In genomic region chr20:34364013-34364382, GRCh38 we compare ENCODE assay signal across 8 cellular contexts. TPM values are rescaled to one million over a fixed set of nuclear protein-coding genes. Genes with fewer than 3 reads are reported as not detected.
DNase-seq lines count a peak whose midpoint lies in the region; ATAC-seq and TF ChIP-seq lines count a peak whose summit lies in the region.

No MANE protein-coding gene starts in this region.

- H3K4me1 ChIP-seq in esophagus (ENCODE audit: control insufficient read depth in 2 of 2, insufficient read depth in 2 of 2, low read length in 1 of 2) (peaks cover 0 to 2% of the 10 kb centered on the region in 2 donors), neuronal stem cell (ENCODE audit: control insufficient read depth in 2 of 2, insufficient read depth in 1 of 2, low read depth in 1 of 2, low read length in 2 of 2) (peaks cover 0 to 3% of the 10 kb centered on the region in 2 donors)

- peak overlapping the region; percentile 80 for H3K27ac Mint-ChIP-seq in T-helper 1 cell treated with Interleukin-12 subunit alpha and Interleukin-12 subunit beta and Interleukin-4 antibody, amounts not matched to agents 30 μg/mL and 1 μg/mL, for 36 hours

- no peak overlapping the region for H2BK12ac ChIP-seq in neuronal stem cell (ENCODE audit: low read length)

- ATAC-seq in HG02981 (IDR thresholded peaks at IDR 0.05; ENCODE audit: unreplicated experiment), result no peak

- no peaks in the 10 kb centered on the region for H3K9me3 ChIP-seq in esophagus (ENCODE audit: control insufficient read depth in 2 of 2, insufficient read depth in 1 of 2, low read depth in 1 of 2, low read length in 1 of 2)
- H3K9me3 ChIP-seq in neuronal stem cell (replicated peaks in 1 of 2; ENCODE audit: control insufficient read depth in 2 of 2, insufficient read depth in 1 of 2, low read depth in 1 of 2, low read length in 2 of 2), result peaks cover 0 to 3% of the 10 kb centered on the region in 2 donors

- peak overlapping the region; percentile 82 for H2BK5ac ChIP-seq in neuronal stem cell (ENCODE audit: low read length)

- no peak overlapping the region for H3K9ac ChIP-seq in neuronal stem cell (ENCODE audit: low read depth, low read length, poor library complexity)

- no peak overlapping the region for H3K18ac ChIP-seq in neuronal stem cell (ENCODE audit: low read length)

- H3K4me1 Mint-ChIP-seq in T-helper 1 cell treated with Interleukin-12 subunit alpha and Interleukin-12 subunit beta and Interleukin-4 antibody, amounts not matched to agents 30 μg/mL and 1 μg/mL, for 36 hours (ENCODE audit: low read depth), result peaks cover 39% of the 10 kb centered on the region

- no peak overlapping the region for H2BK120ac ChIP-seq in neuronal stem cell (ENCODE audit: low read depth, low read length)

- H2AFZ ChIP-seq in neuronal stem cell (ENCODE audit: low read length), result peak overlapping the region; percentile 95

- H3K23ac ChIP-seq in neuronal stem cell (ENCODE audit: low read depth, low read length, poor library complexity), result peak overlapping the region; percentile 48

- H3K4ac ChIP-seq in neuronal stem cell (ENCODE audit: low read length), result no peak overlapping the region

- DNase-seq in T-helper 1 cell (no peak), neuronal stem cell (ENCODE audit: low spot score) (no peak), NCI-H146 treated with DMSO at 0.1 percent for 48 hours (lab: John Stamatoyannopoulos, UW; ENCODE audit: unreplicated experiment) (no peak)
- no peak for DNase-seq in activated effector memory CD4-positive, alpha-beta T cell treated with anti-CD3 and anti-CD28 coated beads, Interleukin-2, amount 50 U/mL, for 16 hours

- H3K14ac ChIP-seq in neuronal stem cell (ENCODE audit: low read length), result no peak overlapping the region

- H3K36me3 ChIP-seq in esophagus (ENCODE audit: control insufficient read depth in 2 of 2, insufficient read depth in 2 of 2, low read length in 1 of 2), result no peaks in the 10 kb centered on the region
- peaks cover 0 to 37% of the 10 kb centered on the region in 2 donors for H3K36me3 ChIP-seq in neuronal stem cell (replicated peaks in 1 of 2; ENCODE audit: control insufficient read depth in 2 of 2, insufficient read depth in 2 of 2, low read length in 2 of 2)

- 6 to 8% methylated on average over 12 of the region's 12 CpGs for WGBS in esophagus, 2 donors
- WGBS in neuronal stem cell (ENCODE audit: extremely low coverage in 2 of 2, insufficient read length in 2 of 2, insufficient replicate concordance in 1 of 2), 2 donors, result no CpG with 5 or more reads among the region's 12 CpGs

- H4K91ac ChIP-seq in neuronal stem cell (ENCODE audit: low read depth, low read length, poor library complexity), result no peak overlapping the region

- no peak for TF ChIP-seq CTCF in VCaP (conservative IDR thresholded peaks at IDR 0.05)

- H3K79me1 ChIP-seq in neuronal stem cell (ENCODE audit: low read depth, low read length), result peaks cover 6% of the 10 kb centered on the region

- no peak overlapping the region for H2BK15ac ChIP-seq in neuronal stem cell (ENCODE audit: low read length)

- peak overlapping the region; percentile 56 for H3K4me2 ChIP-seq in neuronal stem cell (ENCODE audit: insufficient read depth, low read length, poor library complexity, severe bottlenecking)

- H3K27me3 ChIP-seq in esophagus (ENCODE audit: control insufficient read depth in 1 of 2, insufficient read depth in 2 of 2, low read length in 2 of 2) (no peaks in the 10 kb centered on the region), neuronal stem cell (ENCODE audit: control insufficient read depth in 3 of 3, insufficient read depth in 3 of 3, low read depth in 1 of 3, low read length in 3 of 3) (no peaks in the 10 kb centered on the region)

- no peak overlapping the region for H2AK5ac ChIP-seq in neuronal stem cell (ENCODE audit: low read depth, low read length)

- peak overlapping the region; percentile 89 for H3K27ac ChIP-seq in VCaP
- H3K27ac ChIP-seq in esophagus (ENCODE audit: low read depth in 2 of 2, low read length in 1 of 2), result peak overlapping the region; percentile 90 to 95
- no peak overlapping the region for H3K27ac ChIP-seq in neuronal stem cell (replicated peaks; ENCODE audit: low read length)

- H3K36me3 Mint-ChIP-seq in T-helper 1 cell treated with Interleukin-12 subunit alpha and Interleukin-12 subunit beta and Interleukin-4 antibody, amounts not matched to agents 30 μg/mL and 1 μg/mL, for 36 hours (ENCODE audit: low read depth), result peaks cover 22% of the 10 kb centered on the region

- H3K4me3 ChIP-seq in esophagus (ENCODE audit: low read depth in 1 of 2, low read length in 2 of 2), result peak overlapping the region; percentile 84
- peak overlapping the region; percentile 83 to 94 for H3K4me3 ChIP-seq in neuronal stem cell (ENCODE audit: low read length in 2 of 2)

- H3K27me3 Mint-ChIP-seq in T-helper 1 cell treated with Interleukin-12 subunit alpha and Interleukin-12 subunit beta and Interleukin-4 antibody, amounts not matched to agents 30 μg/mL and 1 μg/mL, for 36 hours (ENCODE audit: low read depth), result no peaks in the 10 kb centered on the region

- no peak overlapping the region for H4K8ac ChIP-seq in neuronal stem cell (ENCODE audit: low read depth, low read length)

- H3K4me3 Mint-ChIP-seq in T-helper 1 cell treated with Interleukin-12 subunit alpha and Interleukin-12 subunit beta and Interleukin-4 antibody, amounts not matched to agents 30 μg/mL and 1 μg/mL, for 36 hours, result peak overlapping the region; percentile 85

- H3K9me3 Mint-ChIP-seq in T-helper 1 cell treated with Interleukin-12 subunit alpha and Interleukin-12 subunit beta and Interleukin-4 antibody, amounts not matched to agents 30 μg/mL and 1 μg/mL, for 36 hours, result no peaks in the 10 kb centered on the region

RNA-seq across cellular contexts. Expression of gene ITCH, which starts 0.9 kb away (rescaled TPM):
- polyA plus RNA-seq in esophagus, result 10 to 100 TPM; 19.3 to 19.7 TPM
- polyA plus RNA-seq in neuronal stem cell (2013, experiment 1 of 2), result 17.2 TPM
- 17.9 TPM for polyA plus RNA-seq in neuronal stem cell (2013, experiment 2 of 2)
